8 cellular contexts compared by ENCODE assay signal in genomic region chr16:30741461-30741914, GRCh38. TPM values are rescaled to one million over a fixed set of nuclear protein-coding genes. Genes with fewer than 3 reads are reported as not detected.
A peak's percentile ranks its signal among the peaks of the same experiment; 100 is the strongest.
DNase-seq lines count a peak whose midpoint lies in the region; ATAC-seq and TF ChIP-seq lines count a peak whose summit lies in the region.

No MANE protein-coding gene starts in this region.

- no peaks in the 10 kb centered on the region for H3K9me3 Mint-ChIP-seq in naive thymus-derived CD8-positive, alpha-beta T cell

- POLR2A ChIA-PET in naive thymus-derived CD8-positive, alpha-beta T cell (lab: Charles Lee), result no interaction called here

- peak overlapping the region in 4 of 10 donors; percentile 4 to 37 (median 18) for H3K27ac Mint-ChIP-seq in naive thymus-derived CD8-positive, alpha-beta T cell

- no peak overlapping the region for H3K4me3 Mint-ChIP-seq in naive thymus-derived CD8-positive, alpha-beta T cell

- no peaks in the 10 kb centered on the region for H3K27me3 ChIP-seq in gastrocnemius medialis

- H3K4me1 ChIP-seq in gastrocnemius medialis, result peaks cover 12 to 15% of the 10 kb centered on the region in 2 donors

- no peaks in the 10 kb centered on the region for H3K27me3 Mint-ChIP-seq in naive thymus-derived CD8-positive, alpha-beta T cell

- intact Hi-C loops in gastrocnemius medialis (cut with DNase I; ENCODE audit: low total_unique reads), result no loop called here

- in situ Hi-C loops in gastrocnemius medialis (cut with MboI; ENCODE audit: low sequenced_read_pairs in 4 of 4), result no loop called here

- no peak for ATAC-seq in gastrocnemius medialis
- no peak for ATAC-seq in naive thymus-derived CD8-positive, alpha-beta T cell

- H3K36me3 ChIP-seq in gastrocnemius medialis, result peaks cover 3 to 46% of the 10 kb centered on the region in 2 donors

- peaks cover 4 to 20% (median 14%) of the 10 kb centered on the region in 4 donors for H3K4me1 Mint-ChIP-seq in naive thymus-derived CD8-positive, alpha-beta T cell

- peak; percentile 58 for DNase-seq in GM04504 (ENCODE audit: low read depth)
- peak; percentile 79 for DNase-seq in RPMI7951 (ENCODE audit: low read depth)
- peak; percentile 62 for DNase-seq in fibroblast of villous mesenchyme (ENCODE audit: low read depth)
- no peak for DNase-seq in gastrocnemius medialis
- DNase-seq in NCI-H1105 treated with DMSO at 0.1 percent for 48 hours (lab: John Stamatoyannopoulos, UW), result no peak
- DNase-seq in NCI-H1436 treated with DMSO at 0.1 percent for 48 hours (lab: John Stamatoyannopoulos, UW), result no peak
- DNase-seq in naive thymus-derived CD8-positive, alpha-beta T cell, result no peak
- DNase-seq in stimulated activated CD4-positive, alpha-beta T cell treated with anti-CD3 and anti-CD28 coated beads, Interleukin-4, amount 100 ng/mL, for 1 hour, result no peak

- H3K4me3 ChIP-seq in fibroblast of villous mesenchyme (ENCODE audit: low read depth, low read length) (no peak overlapping the region), gastrocnemius medialis (no peak overlapping the region)

- peak overlapping the region; percentile 9 to 65 (median 40) for H3K27ac ChIP-seq in gastrocnemius medialis

- TF ChIP-seq CTCF in fibroblast of villous mesenchyme (IDR thresholded peaks at IDR 0.05; ENCODE audit: insufficient read depth, low read depth, low read length), result no peak
- TF ChIP-seq CTCF in gastrocnemius medialis (IDR thresholded peaks at IDR 0.05 in 4 of 5, conservative IDR thresholded peaks at IDR 0.05 in 1 of 5), result no peak

- TF ChIP-seq POLR2A in gastrocnemius medialis (IDR thresholded peaks at IDR 0.05), result no peak

- peaks cover 0 to 60% (median 9%) of the 10 kb centered on the region in 3 donors for H3K36me3 Mint-ChIP-seq in naive thymus-derived CD8-positive, alpha-beta T cell

- H3K9me3 ChIP-seq in gastrocnemius medialis, result no peaks in the 10 kb centered on the region

RNA-seq across cellular contexts. Expression of gene PHKG2, which starts 6.7 kb away (rescaled TPM):
- total RNA-seq in RPMI7951 (2014; rRNA removed; shearing (Covaris generic)), result 25.3 and 30.9 TPM in 2 replicates
- total RNA-seq in fibroblast of villous mesenchyme (22.2 and 26.3 TPM in 2 replicates), gastrocnemius medialis (10 to 100 TPM in 3 of 4 donors, 1 to 10 TPM in 1; 8.8 to 30.0 (median 21.6) TPM)
- total RNA-seq in naive thymus-derived CD8-positive, alpha-beta T cell, result 10 to 100 TPM; 50.2 to 53.7 TPM
- polyA plus RNA-seq in naive thymus-derived CD8-positive, alpha-beta T cell, result 10 to 100 TPM; 39.7 to 43.1 (median 40.6) TPM

RNA-seq across cellular contexts. Expression of gene CFAP119, which starts 20.4 kb away (rescaled TPM):
- total RNA-seq in RPMI7951 (2014; rRNA removed; shearing (Covaris generic)), result 3.4 and 4.6 TPM in 2 replicates
- total RNA-seq in fibroblast of villous mesenchyme, result 1.3 and 3.2 TPM in 2 replicates
- total RNA-seq in gastrocnemius medialis, result 1 to 10 TPM in 2 of 4 donors, under 1 TPM in 1, not detected in 1; 0.73 to 5.8 (median 1.7) TPM
- 1 to 10 TPM; 2.0 to 4.1 TPM for total RNA-seq in naive thymus-derived CD8-positive, alpha-beta T cell
- under 1 TPM; 0.11 to 0.38 (median 0.31) TPM for polyA plus RNA-seq in naive thymus-derived CD8-positive, alpha-beta T cell

RNA-seq across cellular contexts. Expression of gene RNF40, which starts 20.6 kb away (rescaled TPM):
- total RNA-seq in RPMI7951 (2014; rRNA removed; shearing (Covaris generic)), result 45.3 and 48.2 TPM in 2 replicates
- total RNA-seq in fibroblast of villous mesenchyme (68.9 and 88.9 TPM in 2 replicates), gastrocnemius medialis (10 to 100 TPM; 42.8 to 90.0 (median 57.0) TPM)
- total RNA-seq in naive thymus-derived CD8-positive, alpha-beta T cell, result 100 to 1,000 TPM; 112 to 114 TPM
- polyA plus RNA-seq in naive thymus-derived CD8-positive, alpha-beta T cell, result 10 to 100 TPM; 24.4 to 52.4 (median 27.2) TPM

RNA-seq across cellular contexts. Expression of gene SRCAP, which starts 42.5 kb away (rescaled TPM):
- 2.6 and 5.3 TPM in 2 replicates for total RNA-seq in RPMI7951 (2014; rRNA removed; shearing (Covaris generic))
- 15.1 and 16.8 TPM in 2 replicates for total RNA-seq in fibroblast of villous mesenchyme
- 10 to 100 TPM; 15.3 to 25.5 (median 21.9) TPM for total RNA-seq in gastrocnemius medialis
- 100 to 1,000 TPM; 107 to 110 TPM for total RNA-seq in naive thymus-derived CD8-positive, alpha-beta T cell
- 10 to 100 TPM in 2 of 3 donors, 1 to 10 TPM in 1; 5.2 to 31.3 (median 14.9) TPM for polyA plus RNA-seq in naive thymus-derived CD8-positive, alpha-beta T cell

RNA-seq across cellular contexts. Expression of gene ZNF629, which starts 45.5 kb away (rescaled TPM):
- total RNA-seq in RPMI7951 (2014; rRNA removed; shearing (Covaris generic)), result 7.5 and 8.3 TPM in 2 replicates
- 19.4 and 21.6 TPM in 2 replicates for total RNA-seq in fibroblast of villous mesenchyme
- 10 to 100 TPM in 2 of 4 donors, 1 to 10 TPM in 2; 9.1 to 12.7 (median 10.3) TPM for total RNA-seq in gastrocnemius medialis
- total RNA-seq in naive thymus-derived CD8-positive, alpha-beta T cell, result 1 to 10 TPM; 9.3 to 10.0 TPM
- polyA plus RNA-seq in naive thymus-derived CD8-positive, alpha-beta T cell, result 1 to 10 TPM in 1 of 3 donors, under 1 TPM in 2; 0.17 to 2.5 (median 0.91) TPM

Comparison
In these comparisons a context has a peak if more than half of its experiments do, and no peak if none do; other contexts are left out.
1. DNase-seq: peak in GM04504 (single experiment), RPMI7951 (single experiment) and fibroblast of villous mesenchyme (single experiment); none in gastrocnemius medialis (0 of 2), NCI-H1105 treated with DMSO at 0.1 percent for 48 hours (single experiment), NCI-H1436 treated with DMSO at 0.1 percent for 48 hours (single experiment), naive thymus-derived CD8-positive, alpha-beta T cell (0 of 10) and stimulated activated CD4-positive, alpha-beta T cell treated with anti-CD3 and anti-CD28 coated beads, Interleukin-4, amount 100 ng/mL, for 1 hour (single experiment).